In genomic region chr4:89001647-89002518, GRCh38 we compare ENCODE assay signal across 14 cellular contexts. TPM values are rescaled to one million over a fixed set of nuclear protein-coding genes. Genes with fewer than 3 reads are reported as not detected.
A peak's percentile ranks its signal among the peaks of the same experiment; 100 is the strongest.
DNase-seq lines count a peak whose midpoint lies in the region; ATAC-seq and TF ChIP-seq lines count a peak whose summit lies in the region.
"Had no signal": no experiment of that assay in that cellular context is flagged by ENCODE, and none has a peak within 500 bp of the region (broad histone marks: within the 10 kb centered on the region; RNA-seq: fewer than 3 reads in every experiment).

No MANE protein-coding gene starts in this region.

- no peak for ATAC-seq in HG03108 (IDR thresholded peaks at IDR 0.05; ENCODE audit: unreplicated experiment)
- ATAC-seq: activated T-cell treated with anti-CD3 and anti-CD28 coated beads, Interleukin-2, amount 50 U/mL, for 4 hours; WTC11 had no signal

- TF ChIP-seq POLR2A in stomach (IDR thresholded peaks at IDR 0.05): no peak

- H3K9me3 ChIP-seq in ascending aorta: no peaks in the 10 kb centered on the region
- H3K9me3 ChIP-seq in stomach: no peaks in the 10 kb centered on the region
- H3K9me3 ChIP-seq: Peyer's patch had no signal

- H3K27ac ChIP-seq in C4-2B (peak overlapping the region; percentile 50; the same call in 1 of the 2 replicates), ascending aorta (no peak overlapping the region), stomach (no peak overlapping the region)
- H3K27ac ChIP-seq: cardiac muscle cell had no signal

- H3K36me3 ChIP-seq in ascending aorta (peaks cover 0 to 12% of the 10 kb centered on the region in 2 donors), stomach (peaks cover 0 to 8% (median 0%) of the 10 kb centered on the region in 4 donors)
- H3K36me3 ChIP-seq: cardiac muscle cell, Peyer's patch had no signal

- DNase-seq in NCI-H1417 treated with DMSO at 0.1 percent for 48 hours (lab: John Stamatoyannopoulos, UW): peak; percentile 96
- peak; percentile 80 for DNase-seq in NCI-H748 treated with DMSO at 0.1 percent for 48 hours (lab: John Stamatoyannopoulos, UW)
- peak; percentile 35 for DNase-seq in foreskin melanocyte
- no peak for DNase-seq in effector CD8-positive, alpha-beta T cell (lab: John Stamatoyannopoulos, UW)
- DNase-seq in ascending aorta (ENCODE audit: low spot score in 2 of 2): no peak
- DNase-seq in stomach: no peak
- DNase-seq: activated T-cell treated with anti-CD3 and anti-CD28 coated beads, Interleukin-2, amount 50 U/mL, for 4 hours; GDM1; occipital lobe had no signal

- H3K4me3 ChIP-seq in ascending aorta (no peak overlapping the region), stomach (no peak overlapping the region)
- H3K4me3 ChIP-seq: cardiac muscle cell, Peyer's patch had no signal

- WGBS in stomach, 5 donors: 30 to 44% (median 42%) methylated on average over 9 of the region's 9 CpGs

- intact Hi-C loops in ascending aorta (cut with DNase I): no loop called here
- intact Hi-C loops in stomach (cut with DNase I; ENCODE audit: low total_unique reads): no loop called here

- TF ChIP-seq EP300 in stomach (IDR thresholded peaks at IDR 0.05): no peak

- H3K27me3 ChIP-seq in ascending aorta: no peaks in the 10 kb centered on the region
- H3K27me3 ChIP-seq in stomach: no peaks in the 10 kb centered on the region
- H3K27me3 ChIP-seq: cardiac muscle cell, Peyer's patch had no signal

- H3K4me1 ChIP-seq in ascending aorta (no peaks in the 10 kb centered on the region), stomach (peaks cover 3 to 30% (median 8%) of the 10 kb centered on the region in 4 donors)

- TF ChIP-seq CTCF in C4-2B (conservative IDR thresholded peaks at IDR 0.05) (no peak), ascending aorta (IDR thresholded peaks at IDR 0.05) (no peak), stomach (IDR thresholded peaks at IDR 0.05) (no peak)

RNA-seq across cellular contexts. Expression of gene FAM13A, which starts 55.1 kb away (rescaled TPM):
- 13.2 TPM for total RNA-seq in ascending aorta
- total RNA-seq in stomach: 100 to 1,000 TPM in 1 of 5 donors, 10 to 100 TPM in 4; 39.3 to 132 (median 68.8) TPM
- polyA plus RNA-seq in stomach: 10 to 100 TPM in 2 of 3 donors, 1 to 10 TPM in 1; 6.0 to 13.3 (median 12.3) TPM

Comparison
In these comparisons a context has a peak if more than half of its experiments do, and no peak if none do; other contexts are left out.
1. DNase-seq: peak in NCI-H1417 treated with DMSO at 0.1 percent for 48 hours (single experiment), NCI-H748 treated with DMSO at 0.1 percent for 48 hours (single experiment) and foreskin melanocyte (single experiment); none in effector CD8-positive, alpha-beta T cell (single experiment), ascending aorta (0 of 2) and stomach (single experiment).